In genomic region chr3:168186293-168186983, GRCh38 we compare ENCODE assay signal across 21 cellular contexts.
"Had no signal": no experiment of that assay in that cellular context is flagged by ENCODE, and none has a peak within 500 bp of the region (broad histone marks: within the 10 kb centered on the region; RNA-seq: fewer than 3 reads in every experiment).

No MANE protein-coding gene starts in this region.

- H3K27me3 ChIP-seq: esophagus squamous epithelium, foreskin keratinocyte, stomach, testis had no signal

- H3K36me3 Mint-ChIP-seq: activated naive CD4-positive, alpha-beta T cell treated with anti-CD3 and anti-CD28 coated beads, Interleukin-2, amount 50 U/mL, for 72 hours; brain; naive thymus-derived CD4-positive, alpha-beta T cell had no signal

- H3K27ac ChIP-seq: coronary artery, esophagus squamous epithelium, foreskin keratinocyte, parathyroid adenoma, stomach, testis had no signal

- H3K27ac Mint-ChIP-seq: activated B cell treated with CpG ODN at 0.5 μM for 24 hours; activated CD8-positive, alpha-beta T cell treated with anti-CD3 and anti-CD28 coated beads for 36 hours; activated naive CD4-positive, alpha-beta T cell treated with anti-CD3 and anti-CD28 coated beads, Interleukin-2, amount 50 U/mL, for 72 hours; brain; naive thymus-derived CD4-positive, alpha-beta T cell; T-helper 2 cell treated with Interferon-gamma antibody and Interleukin-4, amounts not matched to agents 5 μg/mL and 100 μg/mL, for 36 hours had no signal

- H3K36me3 ChIP-seq: esophagus squamous epithelium, stomach had no signal

- H3K27me3 Mint-ChIP-seq: activated CD8-positive, alpha-beta T cell treated with anti-CD3 and anti-CD28 coated beads for 36 hours; brain; central memory CD8-positive, alpha-beta T cell had no signal

- H3K4me1 Mint-ChIP-seq: activated B cell treated with CpG ODN at 0.5 μM for 24 hours; brain; central memory CD8-positive, alpha-beta T cell; naive thymus-derived CD4-positive, alpha-beta T cell had no signal

- H3K9me3 Mint-ChIP-seq: activated B cell treated with CpG ODN at 0.5 μM for 24 hours; activated CD8-positive, alpha-beta T cell treated with anti-CD3 and anti-CD28 coated beads for 36 hours; activated naive CD4-positive, alpha-beta T cell treated with anti-CD3 and anti-CD28 coated beads, Interleukin-2, amount 50 U/mL, for 72 hours; brain; central memory CD8-positive, alpha-beta T cell; T-helper 2 cell treated with Interferon-gamma antibody and Interleukin-4, amounts not matched to agents 5 μg/mL and 100 μg/mL, for 36 hours had no signal

- H3K4me3 Mint-ChIP-seq: activated B cell treated with CpG ODN at 0.5 μM for 24 hours; activated CD8-positive, alpha-beta T cell treated with anti-CD3 and anti-CD28 coated beads for 36 hours; brain; central memory CD8-positive, alpha-beta T cell; naive thymus-derived CD4-positive, alpha-beta T cell; T-helper 2 cell treated with Interferon-gamma antibody and Interleukin-4, amounts not matched to agents 5 μg/mL and 100 μg/mL, for 36 hours had no signal

- ATAC-seq: activated CD8-positive, alpha-beta T cell treated with anti-CD3 and anti-CD28 coated beads for 36 hours; activated naive CD4-positive, alpha-beta T cell treated with anti-CD3 and anti-CD28 coated beads, Interleukin-2, amount 50 U/mL, for 72 hours; foreskin keratinocyte; naive thymus-derived CD4-positive, alpha-beta T cell had no signal

- H3K4me3 ChIP-seq: coronary artery, esophagus squamous epithelium, stomach, testis had no signal

- H3K9me3 ChIP-seq: esophagus squamous epithelium, stomach, testis had no signal

- DNase-seq: activated B cell treated with CpG ODN at 0.5 μM for 24 hours; activated CD4-positive, alpha-beta T cell treated with anti-CD3 and anti-CD28 coated beads for 48 hours; activated CD8-positive, alpha-beta T cell treated with anti-CD3 and anti-CD28 coated beads for 36 hours; activated effector memory CD4-positive, alpha-beta T cell treated with anti-CD3 and anti-CD28 coated beads, Interleukin-2, amount 50 U/mL, for 16 hours; activated T-cell treated with anti-CD3 and anti-CD28 coated beads, Interleukin-2, amount 50 U/mL, for 48 hours; amygdala; esophagus squamous epithelium; foreskin keratinocyte; kidney glomerular epithelial cell; mammary epithelial cell; naive thymus-derived CD4-positive, alpha-beta T cell; stimulated activated CD4-positive, alpha-beta T cell treated with anti-CD3 and anti-CD28 coated beads, Interleukin-12 subunit alpha, Interleukin-12 subunit beta, amount 100 ng/mL, for 4 hours; stimulated activated CD4-positive, alpha-beta T cell treated with anti-CD3 and anti-CD28 coated beads, Interleukin-2, amount 100 ng/mL, for 24 hours; stomach; testis had no signal

- H3K4me1 ChIP-seq: esophagus squamous epithelium, foreskin keratinocyte, parathyroid adenoma, testis had no signal
